Comparison of ENCODE assay signal across 1 cellular context in the genomic region with DNA sequence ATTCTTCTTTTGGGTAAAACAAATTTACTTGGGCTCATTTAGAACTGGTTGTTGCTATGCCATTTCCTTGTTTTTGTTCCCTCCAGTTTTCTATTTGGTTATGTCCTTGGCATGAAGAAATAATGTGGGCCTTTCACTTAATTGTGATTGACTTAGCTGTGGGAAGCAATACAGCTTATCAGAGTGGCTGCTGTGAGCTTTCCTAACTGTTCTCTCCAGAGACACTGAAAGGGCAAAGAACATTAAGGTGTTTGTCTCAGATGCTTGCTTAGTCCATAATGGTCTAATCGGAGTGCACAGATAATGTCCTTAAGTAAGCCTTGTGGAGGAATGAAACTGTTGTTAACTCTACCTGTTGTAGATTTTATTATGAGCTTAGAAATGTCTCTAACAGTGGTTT.
TF ChIP-seq lines count a peak whose summit lies in the region.

No MANE protein-coding gene starts in this region.

TF ChIP-seq in liver, 16 proteins besides CTCF, POLR2A, EP300 and RAD21 (continued from another document):
- TF ChIP-seq, protein P1, sequence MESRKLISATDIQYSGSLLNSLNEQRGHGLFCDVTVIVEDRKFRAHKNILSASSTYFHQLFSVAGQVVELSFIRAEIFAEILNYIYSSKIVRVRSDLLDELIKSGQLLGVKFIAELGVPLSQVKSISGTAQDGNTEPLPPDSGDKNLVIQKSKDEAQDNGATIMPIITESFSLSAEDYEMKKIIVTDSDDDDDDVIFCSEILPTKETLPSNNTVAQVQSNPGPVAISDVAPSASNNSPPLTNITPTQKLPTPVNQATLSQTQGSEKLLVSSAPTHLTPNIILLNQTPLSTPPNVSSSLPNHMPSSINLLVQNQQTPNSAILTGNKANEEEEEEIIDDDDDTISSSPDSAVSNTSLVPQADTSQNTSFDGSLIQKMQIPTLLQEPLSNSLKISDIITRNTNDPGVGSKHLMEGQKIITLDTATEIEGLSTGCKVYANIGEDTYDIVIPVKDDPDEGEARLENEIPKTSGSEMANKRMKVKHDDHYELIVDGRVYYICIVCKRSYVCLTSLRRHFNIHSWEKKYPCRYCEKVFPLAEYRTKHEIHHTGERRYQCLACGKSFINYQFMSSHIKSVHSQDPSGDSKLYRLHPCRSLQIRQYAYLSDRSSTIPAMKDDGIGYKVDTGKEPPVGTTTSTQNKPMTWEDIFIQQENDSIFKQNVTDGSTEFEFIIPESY (IDR thresholded peaks at IDR 0.05): no peak
- TF ChIP-seq GABPA (IDR thresholded peaks at IDR 0.05 in 1 of 2, conservative IDR thresholded peaks at IDR 0.05 in 1 of 2) (no peak), NR2F2 (IDR thresholded peaks at IDR 0.05) (no peak), HNF4A (conservative IDR thresholded peaks at IDR 0.05) (peak; percentile 4 to 28), YY1 (IDR thresholded peaks at IDR 0.05) (no peak), HNF4G (IDR thresholded peaks at IDR 0.05) (no peak)
- TF ChIP-seq, protein P2, sequence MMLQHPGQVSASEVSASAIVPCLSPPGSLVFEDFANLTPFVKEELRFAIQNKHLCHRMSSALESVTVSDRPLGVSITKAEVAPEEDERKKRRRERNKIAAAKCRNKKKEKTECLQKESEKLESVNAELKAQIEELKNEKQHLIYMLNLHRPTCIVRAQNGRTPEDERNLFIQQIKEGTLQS (IDR thresholded peaks at IDR 0.05): no peak
TF ChIP-seq in liver: peak in this region for 2.
